ENCODE assay signal across 35 cellular contexts in the genomic region with DNA sequence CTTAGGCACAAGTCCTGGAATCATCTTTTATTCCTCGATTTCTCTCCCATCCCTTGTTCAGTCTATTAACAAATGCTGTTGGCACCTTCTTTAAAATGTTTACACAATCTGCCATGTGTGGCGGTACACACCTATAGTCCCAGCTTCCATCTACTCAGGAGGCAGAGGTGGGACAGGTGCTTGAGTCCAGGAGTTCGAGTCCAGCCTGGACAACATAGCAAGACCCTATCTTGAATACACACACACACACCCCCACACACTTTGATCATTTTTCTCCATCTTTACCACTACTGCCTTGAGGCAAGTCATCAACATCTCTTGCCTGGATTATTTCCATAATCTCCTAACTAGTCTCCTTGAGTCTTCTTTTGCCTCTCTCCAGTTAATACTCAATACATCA. TPM values are rescaled to one million over a fixed set of nuclear protein-coding genes. Genes with fewer than 3 reads are reported as not detected.
A peak's percentile ranks its signal among the peaks of the same experiment; 100 is the strongest.
DNase-seq lines count a peak whose midpoint lies in the region; ATAC-seq, FAIRE-seq and TF ChIP-seq lines count a peak whose summit lies in the region.
"Had no signal": no experiment of that assay in that cellular context is flagged by ENCODE, and none has a peak within 500 bp of the region (broad histone marks: within the 10 kb centered on the region; RNA-seq: fewer than 3 reads in every experiment).

No MANE protein-coding gene starts in this region.

- intact Hi-C loops in HepG2 (cut with micrococcal nuclease; ENCODE audit: unreplicated experiment) (no loop called here), right lobe of liver (cut with DNase I) (no loop called here)

- H3K4me2 ChIP-seq in HepG2 (ENCODE audit: low read depth, low read length) = no peak overlapping the region
- H3K4me2 ChIP-seq: A549; BLaER1; BLaER1 treated with 17β-estradiol and CSF1 and Interleukin-3, amounts not matched to agents 10 nM and 100 nM had no signal

- TF ChIP-seq CTCF in HepG2 (CRISPR knock-in tag; IDR thresholded peaks at IDR 0.05) = no peak
- no peak for TF ChIP-seq CTCF in right lobe of liver (IDR thresholded peaks at IDR 0.05)
- no peak for TF ChIP-seq CTCF in WTC11 (IDR thresholded peaks at IDR 0.05)
- TF ChIP-seq CTCF in bronchial epithelial cell (IDR thresholded peaks at IDR 0.05; ENCODE audit: insufficient read depth, low read length, severe bottlenecking) = no peak

- DNase-seq in HepG2 (ENCODE audit: low spot score) = no peak
- no peak for DNase-seq in right lobe of liver
- DNase-seq in WTC11 (ENCODE audit: low spot score) = no peak
- no peak for DNase-seq in bronchial epithelial cell (ENCODE audit: low read depth)
- DNase-seq in central memory CD4-positive, alpha-beta T cell = no peak
- DNase-seq: 8988T; ACHN; AML-193; BE2C; C1 segment of cervical spinal cord; Caco-2; Calu3; CD4-positive, alpha-beta memory T cell; CD4-positive, alpha-beta T cell; CD4-positive, CD25-positive, alpha-beta regulatory T cell; CD8-positive, alpha-beta memory T cell; CD8-positive, alpha-beta T cell; COR-L47; DMS 273 treated with DMSO at 0.1 percent for 48 hours; DMS153; DMS53; DMS79; DMS79 treated with DMSO at 0.1 percent for 48 hours; DND-41; EL had no signal

- H3K4me1 ChIP-seq in HepG2 (ENCODE audit: insufficient read depth, low read length) (peaks cover 15% of the 10 kb centered on the region), right lobe of liver (no peaks in the 10 kb centered on the region)
- H3K4me1 ChIP-seq: A549, BE2C, BLaER1, Caco-2 had no signal

- no peaks in the 10 kb centered on the region for H3K36me3 ChIP-seq in HepG2 (replicated peaks in 1 of 2; ENCODE audit: control insufficient read depth in 1 of 2, insufficient read depth in 2 of 2, low read length in 2 of 2)
- H3K36me3 ChIP-seq in right lobe of liver = no peaks in the 10 kb centered on the region
- H3K36me3 ChIP-seq in bronchial epithelial cell (ENCODE audit: control insufficient read depth, insufficient read depth, low read length) = no peaks in the 10 kb centered on the region
- H3K36me3 ChIP-seq: BE2C; BLaER1; BLaER1 treated with 17β-estradiol and CSF1 and Interleukin-3, amounts not matched to agents 10 nM and 100 nM had no signal

- no peak for TF ChIP-seq EP300 in HepG2 (IDR thresholded peaks at IDR 0.05; ENCODE audit: low read depth in 2 of 2, low read length in 2 of 2)
- no peak for TF ChIP-seq EP300 in HepG2 (CRISPR knock-in tag; IDR thresholded peaks at IDR 0.05; ENCODE audit: borderline replicate concordance)

- no peaks in the 10 kb centered on the region; a peak in 2 of 5 replicates for H3K27me3 ChIP-seq in HepG2 (ENCODE audit: control insufficient read depth in 1 of 2, insufficient read depth in 2 of 2, low read length in 2 of 2)
- H3K27me3 ChIP-seq in right lobe of liver = no peaks in the 10 kb centered on the region
- no peaks in the 10 kb centered on the region for H3K27me3 ChIP-seq in bronchial epithelial cell (ENCODE audit: control insufficient read depth, insufficient read depth, low read length)
- H3K27me3 ChIP-seq: BLaER1; BLaER1 treated with 17β-estradiol and CSF1 and Interleukin-3, amounts not matched to agents 10 nM and 100 nM had no signal

- no peak for FAIRE-seq in HepG2 (lab: Jason Lieb, UNC)
- peak; percentile 40 for FAIRE-seq in bronchial epithelial cell (lab: Jason Lieb, UNC)
- FAIRE-seq: A204.1, A549, D721Med had no signal

- H3K79me2 ChIP-seq in HepG2 (ENCODE audit: insufficient read depth, low read length) = no peaks in the 10 kb centered on the region

- H3K4me3 Mint-ChIP-seq in WTC11 = no peak overlapping the region
- H3K4me3 Mint-ChIP-seq: B cell; CD14-positive monocyte; CD4-positive, alpha-beta memory T cell; CD4-positive, alpha-beta T cell; CD4-positive, CD25-positive, alpha-beta regulatory T cell; CD8-positive, alpha-beta memory T cell; CD8-positive, alpha-beta T cell had no signal

- peaks cover 15% of the 10 kb centered on the region for H3K4me1 Mint-ChIP-seq in WTC11
- H3K4me1 Mint-ChIP-seq: B cell; CD14-positive monocyte; CD4-positive, alpha-beta memory T cell; CD8-positive, alpha-beta memory T cell had no signal

- H3K27ac ChIP-seq in HepG2 (ENCODE audit: extremely low read length, insufficient read depth, low read length) (no peak overlapping the region), right lobe of liver (no peak overlapping the region)
- H3K27ac ChIP-seq: 22Rv1; A549; BLaER1; BLaER1 treated with 17β-estradiol and CSF1 and Interleukin-3, amounts not matched to agents 10 nM and 100 nM; C4-2B had no signal

- H4K20me1 ChIP-seq in HepG2 (ENCODE audit: insufficient read depth, low read length) = no peaks in the 10 kb centered on the region
- H4K20me1 ChIP-seq: BLaER1; BLaER1 treated with 17β-estradiol and CSF1 and Interleukin-3, amounts not matched to agents 10 nM and 100 nM had no signal

- POLR2A ChIA-PET in HepG2 (lab: Yijun Ruan, JAX) (interaction anchor here (1.3 kb wide), 1 partner anchor 10 kb away, joined by 3 read pairs; no protein-coding TSS in a partner anchor), WTC11 (lab: Charles Lee) (no interaction called here)

- in situ Hi-C loops in HepG2 (cut with HindIII; ENCODE audit: extremely low pct_ligation_motif_present, low pct_unique_long_range_greater_than_20kb) = no loop called here

- TF ChIP-seq RAD21 in HepG2 (CRISPR knock-in tag; IDR thresholded peaks at IDR 0.05) = no peak

- no TSS peak for BruUV-seq in HepG2 (replicated peaks; lab: Mats Ljungman, UMichigan)

- H3K27ac Mint-ChIP-seq in WTC11 = no peak overlapping the region
- H3K27ac Mint-ChIP-seq: B cell; CD14-positive monocyte; CD4-positive, alpha-beta memory T cell; CD4-positive, alpha-beta T cell; CD4-positive, CD25-positive, alpha-beta regulatory T cell; CD8-positive, alpha-beta memory T cell; CD8-positive, alpha-beta T cell had no signal

- no peaks in the 10 kb centered on the region for H3K9me3 ChIP-seq in HepG2 (ENCODE audit: low read length)
- no peaks in the 10 kb centered on the region for H3K9me3 ChIP-seq in right lobe of liver
- H3K9me3 ChIP-seq: A549, BE2C had no signal

- H3K36me3 Mint-ChIP-seq in WTC11 = peaks cover 7% of the 10 kb centered on the region; the same call in 1 of the 2 replicates
- H3K36me3 Mint-ChIP-seq: CD14-positive monocyte had no signal

- H3K9me3 Mint-ChIP-seq in WTC11 = peaks cover 15% of the 10 kb centered on the region
- H3K9me3 Mint-ChIP-seq: CD8-positive, alpha-beta T cell had no signal

- no peaks in the 10 kb centered on the region; the same call in 1 of the 2 replicates for H3K27me3 Mint-ChIP-seq in WTC11 (ENCODE audit: low read depth)
- H3K27me3 Mint-ChIP-seq: B cell; CD4-positive, alpha-beta memory T cell; CD4-positive, alpha-beta T cell; CD4-positive, CD25-positive, alpha-beta regulatory T cell; CD8-positive, alpha-beta memory T cell had no signal

- ATAC-seq in HepG2 (no peak), right lobe of liver (no peak), WTC11 (no peak), HG03097 (IDR thresholded peaks at IDR 0.05; ENCODE audit: low FRiP score, unreplicated experiment) (no peak)
- ATAC-seq: A549; CD8-positive, alpha-beta T cell had no signal

- no peak overlapping the region for H3K9ac ChIP-seq in HepG2 (ENCODE audit: insufficient read depth, low read depth, low read length)
- H3K9ac ChIP-seq: BLaER1; BLaER1 treated with 17β-estradiol and CSF1 and Interleukin-3, amounts not matched to agents 10 nM and 100 nM had no signal

- CTCF ChIA-PET in HepG2 (lab: Yijun Ruan, JAX; ENCODE audit: low intra/inter-chr PET ratio, low total read pairs) = no interaction called here
- CTCF ChIA-PET in WTC11 (lab: Charles Lee) = no interaction called here

- WGBS in HepG2 (ENCODE audit: low lambda C conversion rate) = 36% methylated on average over 3 of the region's 3 CpGs
- WGBS in right lobe of liver (ENCODE audit: insufficient coverage, low coverage, low lambda C conversion rate, missing lambda C conversion rate) = 96% methylated on average over 3 of the region's 3 CpGs

- H3K4me3 ChIP-seq in HepG2 (replicated peaks in 1 of 3; ENCODE audit: insufficient read depth in 1 of 3, low read depth in 2 of 3, low read length in 3 of 3) (no peak overlapping the region), right lobe of liver (no peak overlapping the region), bronchial epithelial cell (ENCODE audit: low read depth, low read length) (no peak overlapping the region)
- H3K4me3 ChIP-seq: A549; BLaER1; BLaER1 treated with 17β-estradiol and CSF1 and Interleukin-3, amounts not matched to agents 10 nM and 100 nM had no signal

- TF ChIP-seq POLR2A in HepG2 (IDR thresholded peaks at IDR 0.05; ENCODE audit: insufficient read depth in 1 of 2, low read depth in 2 of 2, low read length in 2 of 2) = no peak
- TF ChIP-seq POLR2A in right lobe of liver (IDR thresholded peaks at IDR 0.05) = no peak

- no peak overlapping the region for H2AFZ ChIP-seq in HepG2 (ENCODE audit: low read length)

TF ChIP-seq in HepG2, 621 proteins besides CTCF, POLR2A, EP300 and RAD21 (continues in another document):
- TF ChIP-seq ZNF121 (CRISPR knock-in tag; IDR thresholded peaks at IDR 0.05) = peak; percentile 68; the same call in 1 of the 2 replicates

TF ChIP-seq in WTC11, 78 proteins besides CTCF, POLR2A, EP300 and RAD21 (continues in another document):
- TF ChIP-seq ZNF121 (CRISPR knock-in tag; IDR thresholded peaks at IDR 0.05) = peak; percentile 54; the same call in 1 of the 2 replicates

RNA-seq across cellular contexts. Expression of gene ZBTB44, which starts 13.7 kb away (rescaled TPM):
- total RNA-seq in HepG2 (2016; rRNA removed; fragmentation: Illumina TruSeq; extraction: Trizol) (19.5 and 23.6 TPM in 2 replicates), right lobe of liver (10 to 100 TPM; 16.3 to 22.4 (median 18.4) TPM), WTC11 (2021) (87.5 to 107 TPM (median 89.5 TPM) in 3 replicates), bronchial epithelial cell (19.1 and 28.4 TPM in 2 replicates)
- 140 and 157 TPM in 2 replicates for total RNA-seq in HepG2 (2016; cell fraction: cytosol; rRNA removed; fragmentation: Illumina TruSeq; extraction: Trizol; ENCODE audit: low read depth)
- 19.8 and 22.4 TPM in 2 replicates for total RNA-seq in HepG2 (2016; cell fraction: insoluble cytoplasmic fraction; rRNA removed; fragmentation: Illumina TruSeq; extraction: Trizol)
- 85.9 and 96.1 TPM in 2 replicates for total RNA-seq in HepG2 (2016; cell fraction: membrane; rRNA removed; fragmentation: Illumina TruSeq; extraction: Trizol)
- 15.5 and 16.5 TPM in 2 replicates for total RNA-seq in HepG2 (2016; cell fraction: nucleus; rRNA removed; fragmentation: Illumina TruSeq; extraction: Trizol)
- polyA plus RNA-seq in HepG2 (2011; rRNA removed) = 18.9 and 22.8 TPM in 2 replicates
- polyA plus RNA-seq in HepG2 (2011; cell fraction: cytosol; rRNA removed) = 9.8 and 13.5 TPM in 2 replicates
- polyA plus RNA-seq in HepG2 (2011; cell fraction: nucleus; rRNA removed) = 24.1 and 25.6 TPM in 2 replicates
- 15.7 and 15.8 TPM in 2 replicates for polyA plus RNA-seq in HepG2 (2012)
- 7.5 and 8.7 TPM in 2 replicates for polyA plus RNA-seq in HepG2 (2016; cell fraction: cytosol; fragmentation: Illumina TruSeq; extraction: Trizol; ENCODE audit: low read depth)
- 13.9 and 14.9 TPM in 2 replicates for polyA plus RNA-seq in HepG2 (2016; cell fraction: insoluble cytoplasmic fraction; fragmentation: Illumina TruSeq; extraction: Trizol; ENCODE audit: low read depth)
- polyA plus RNA-seq in HepG2 (2016; cell fraction: membrane; fragmentation: Illumina TruSeq; extraction: Trizol; ENCODE audit: low read depth) = 17.0 and 18.3 TPM in 2 replicates
- 15.1 and 15.4 TPM in 2 replicates for polyA plus RNA-seq in HepG2 (2016; cell fraction: nucleus; fragmentation: Illumina TruSeq; extraction: Trizol; ENCODE audit: insufficient read depth, low read depth)
- polyA minus RNA-seq in HepG2 (2011; rRNA and poly(A)+ RNA removed; ENCODE audit: low replicate concordance) = 51.9 and 64.9 TPM in 2 replicates
- polyA minus RNA-seq in HepG2 (2011; cell fraction: cytosol; rRNA and poly(A)+ RNA removed) = 37.5 and 47.1 TPM in 2 replicates
- polyA minus RNA-seq in HepG2 (2011; cell fraction: nucleus; rRNA and poly(A)+ RNA removed) = 55.4 and 73.1 TPM in 2 replicates

Comparison
In these comparisons a context has a peak if more than half of its experiments do, and no peak if none do; other contexts are left out.
1. Of the 50 proteins assayed by ChIP-seq in both HepG2 and WTC11: peak only in HepG2: none; only in WTC11: none; in both: ZNF121; in neither: 49.